Comparison of ENCODE assay signal across 22 cellular contexts in genomic region chr6:123171341-123171740, GRCh38.
"Had no signal": no experiment of that assay in that cellular context is flagged by ENCODE, and none has a peak within 500 bp of the region (broad histone marks: within the 10 kb centered on the region; RNA-seq: fewer than 3 reads in every experiment).

No MANE protein-coding gene starts in this region.

- H3K4me1 ChIP-seq: foreskin keratinocyte, left lung, pancreas, stomach had no signal

- H3K27ac ChIP-seq: epithelial cell of prostate, foreskin keratinocyte, left lung, neutrophil, pancreas, stomach had no signal

- H3K27me3 ChIP-seq: foreskin keratinocyte, left lung, neutrophil, pancreas, stomach had no signal

- H3K27ac Mint-ChIP-seq: activated CD4-positive, alpha-beta memory T cell treated with anti-CD3 and anti-CD28 coated beads, Interleukin-2, amount 10 ng/mL, durations not matched to agents 7 days and 5 days; activated CD8-positive, alpha-beta memory T cell treated with anti-CD3 and anti-CD28 coated beads, Interleukin-2, amount 10 ng/mL, durations not matched to agents 7 days and 5 days; activated naive CD8-positive, alpha-beta T cell treated with anti-CD3 and anti-CD28 coated beads for 36 hours; activated T-helper 17 cell treated with anti-CD3 and anti-CD28 coated beads, Interleukin-2, amount 50 U/mL, for 72 hours; effector memory CD8-positive, alpha-beta T cell; naive B cell; type B pancreatic cell had no signal

- ATAC-seq: activated CD8-positive, alpha-beta memory T cell treated with anti-CD3 and anti-CD28 coated beads, Interleukin-2, amount 10 ng/mL, durations not matched to agents 7 days and 5 days; activated T-helper 17 cell treated with anti-CD3 and anti-CD28 coated beads, Interleukin-2, amount 50 U/mL, for 72 hours; effector memory CD8-positive, alpha-beta T cell; foreskin keratinocyte; left lung; pancreas; sciatic nerve had no signal

- H3K27me3 Mint-ChIP-seq: activated CD4-positive, alpha-beta memory T cell treated with anti-CD3 and anti-CD28 coated beads, Interleukin-2, amount 10 ng/mL, durations not matched to agents 7 days and 5 days; activated CD8-positive, alpha-beta memory T cell treated with anti-CD3 and anti-CD28 coated beads, Interleukin-2, amount 10 ng/mL, durations not matched to agents 7 days and 5 days; activated naive CD8-positive, alpha-beta T cell treated with anti-CD3 and anti-CD28 coated beads for 36 hours; activated T-helper 17 cell treated with anti-CD3 and anti-CD28 coated beads, Interleukin-2, amount 50 U/mL, for 72 hours; effector memory CD8-positive, alpha-beta T cell; naive B cell; type B pancreatic cell had no signal

- DNase-seq: activated CD4-positive, alpha-beta memory T cell treated with anti-CD3 and anti-CD28 coated beads, Interleukin-2, amount 10 ng/mL, durations not matched to agents 7 days and 5 days; activated CD4-positive, alpha-beta T cell treated with anti-CD3 and anti-CD28 coated beads for 4 hours; activated CD8-positive, alpha-beta memory T cell treated with anti-CD3 and anti-CD28 coated beads, Interleukin-2, amount 10 ng/mL, durations not matched to agents 7 days and 5 days; activated naive CD4-positive, alpha-beta T cell; activated naive CD8-positive, alpha-beta T cell treated with anti-CD3 and anti-CD28 coated beads for 36 hours; amniotic stem cell; effector memory CD8-positive, alpha-beta T cell; foreskin keratinocyte; hypothalamus; left lung; naive B cell; pancreas; stimulated activated CD4-positive, alpha-beta T cell treated with anti-CD3 and anti-CD28 coated beads, Interleukin-4, amount 100 ng/mL, for 1 hour; stomach; SW 1271; T-helper 2 cell had no signal

- H3K4me3 Mint-ChIP-seq: activated CD4-positive, alpha-beta memory T cell treated with anti-CD3 and anti-CD28 coated beads, Interleukin-2, amount 10 ng/mL, durations not matched to agents 7 days and 5 days; activated CD8-positive, alpha-beta memory T cell treated with anti-CD3 and anti-CD28 coated beads, Interleukin-2, amount 10 ng/mL, durations not matched to agents 7 days and 5 days; activated naive CD8-positive, alpha-beta T cell treated with anti-CD3 and anti-CD28 coated beads for 36 hours; activated T-helper 17 cell treated with anti-CD3 and anti-CD28 coated beads, Interleukin-2, amount 50 U/mL, for 72 hours; effector memory CD8-positive, alpha-beta T cell; naive B cell; type B pancreatic cell had no signal

- H3K4me3 ChIP-seq: left lung, pancreas, smooth muscle cell, stomach had no signal

- H3K9me3 ChIP-seq: left lung, neutrophil, pancreas, stomach had no signal

- H3K36me3 ChIP-seq: left lung, neutrophil, pancreas, stomach had no signal

- H3K4me2 ChIP-seq: smooth muscle cell had no signal

- H3K4me1 Mint-ChIP-seq: activated CD4-positive, alpha-beta memory T cell treated with anti-CD3 and anti-CD28 coated beads, Interleukin-2, amount 10 ng/mL, durations not matched to agents 7 days and 5 days; activated CD8-positive, alpha-beta memory T cell treated with anti-CD3 and anti-CD28 coated beads, Interleukin-2, amount 10 ng/mL, durations not matched to agents 7 days and 5 days; activated naive CD8-positive, alpha-beta T cell treated with anti-CD3 and anti-CD28 coated beads for 36 hours; activated T-helper 17 cell treated with anti-CD3 and anti-CD28 coated beads, Interleukin-2, amount 50 U/mL, for 72 hours; naive B cell had no signal

- H3K36me3 Mint-ChIP-seq: activated CD8-positive, alpha-beta memory T cell treated with anti-CD3 and anti-CD28 coated beads, Interleukin-2, amount 10 ng/mL, durations not matched to agents 7 days and 5 days; activated naive CD8-positive, alpha-beta T cell treated with anti-CD3 and anti-CD28 coated beads for 36 hours; naive B cell; type B pancreatic cell had no signal

- H3K9me3 Mint-ChIP-seq: activated naive CD8-positive, alpha-beta T cell treated with anti-CD3 and anti-CD28 coated beads for 36 hours; type B pancreatic cell had no signal
